Comparison of ENCODE assay signal across 12 cellular contexts in genomic region chr7:129315916-129316315, GRCh38.
DNase-seq lines count a peak whose midpoint lies in the region; TF ChIP-seq lines count a peak whose summit lies in the region.
"Had no signal": no experiment of that assay in that cellular context is flagged by ENCODE, and none has a peak within 500 bp of the region (broad histone marks: within the 10 kb centered on the region; RNA-seq: fewer than 3 reads in every experiment).

No MANE protein-coding gene starts in this region.

- H3K36me3 Mint-ChIP-seq in HFFc6 (ENCODE audit: low read depth) = no peaks in the 10 kb centered on the region

- no peaks in the 10 kb centered on the region for H3K9me3 Mint-ChIP-seq in HFFc6

- H3K4me1 Mint-ChIP-seq in HFFc6 (ENCODE audit: low read depth) = no peaks in the 10 kb centered on the region

- H3K27ac Mint-ChIP-seq in HFFc6 = no peak overlapping the region

- 0 out of 2 replicates have a peak, but pooled peaks cover 3% of the 10 kb centered on the region for H3K27me3 Mint-ChIP-seq in HFFc6 (ENCODE audit: insufficient read depth)

- peak overlapping the region; percentile 75 for H3K27ac ChIP-seq in cingulate gyrus (ENCODE audit: low read depth, low read length)
- H3K27ac ChIP-seq: PC-9 had no signal

- no peak for TF ChIP-seq CTCF in HFFc6 (IDR thresholded peaks at IDR 0.05)

- H3K4me3 Mint-ChIP-seq in HFFc6 = no peak overlapping the region

- DNase-seq in NCI-H69 (lab: John Stamatoyannopoulos, UW) = peak; percentile 75
- peak; percentile 70 for DNase-seq in inferior parietal cortex (ENCODE audit: extremely low spot score)
- peak; percentile 88 for DNase-seq in superior temporal gyrus (ENCODE audit: extremely low spot score)
- no peak for DNase-seq in activated CD4-positive, alpha-beta T cell treated with anti-CD3 and anti-CD28 coated beads, Interleukin-2, amount 50 U/mL, for 48 hours
- DNase-seq in HFFc6 = no peak
- no peak for DNase-seq in GM19240 (ENCODE audit: insufficient read length, low spot score)
- DNase-seq: activated T-cell treated with anti-CD3 and anti-CD28 coated beads, Interleukin-2, amount 50 U/mL, for 48 hours; KG1; NCI-H2227 treated with DMSO at 0.1 percent for 48 hours; PC-9; T-helper 1 cell had no signal

Comparison
In these comparisons a context has a peak if more than half of its experiments do, and no peak if none do; other contexts are left out.
1. DNase-seq: peak in NCI-H69 (single experiment), inferior parietal cortex (single experiment) and superior temporal gyrus (single experiment); none in activated CD4-positive, alpha-beta T cell treated with anti-CD3 and anti-CD28 coated beads, Interleukin-2, amount 50 U/mL, for 48 hours (0 of 2), HFFc6 (single experiment) and GM19240 (single experiment).